Comparison of ENCODE assay signal across 22 cellular contexts in genomic region chr2:41540268-41540963, GRCh38.
DNase-seq lines count a peak whose midpoint lies in the region; ATAC-seq, FAIRE-seq and TF ChIP-seq lines count a peak whose summit lies in the region.
"Had no signal": no experiment of that assay in that cellular context is flagged by ENCODE, and none has a peak within 500 bp of the region (broad histone marks: within the 10 kb centered on the region; RNA-seq: fewer than 3 reads in every experiment).

No MANE protein-coding gene starts in this region.

- POLR2A ChIA-PET in OCI-LY7 (lab: Charles Lee): no interaction called here

- no peak for TF ChIP-seq EP300 in stomach (IDR thresholded peaks at IDR 0.05)

- no peaks in the 10 kb centered on the region for H3K9me2 ChIP-seq in OCI-LY7 (ENCODE audit: insufficient read depth, low read length)

- no TSS peak for BruUV-seq in OCI-LY7 (replicated peaks; lab: Mats Ljungman, UMichigan)

- H2AFZ ChIP-seq in OCI-LY7 (ENCODE audit: low read length): no peak overlapping the region

- WGBS in stomach, 5 donors: 67 to 85% (median 77%) methylated on average over 2 of the region's 2 CpGs

- no peaks in the 10 kb centered on the region for H3K9me3 ChIP-seq in mucosa of rectum (ENCODE audit: control insufficient read depth in 2 of 2, low read length in 2 of 2)
- H3K9me3 ChIP-seq in stomach: peaks cover 0 to 3% (median 0%) of the 10 kb centered on the region in 4 donors
- H3K9me3 ChIP-seq in OCI-LY7 (ENCODE audit: low read length): no peaks in the 10 kb centered on the region

- ATAC-seq in HG02610 (IDR thresholded peaks at IDR 0.05; ENCODE audit: unreplicated experiment): no peak

- H4K20me1 ChIP-seq in OCI-LY7 (ENCODE audit: insufficient read depth, low read length): no peaks in the 10 kb centered on the region

- H3K4me1 ChIP-seq in mucosa of rectum (ENCODE audit: control insufficient read depth in 2 of 2, insufficient read depth in 2 of 2, low read length in 2 of 2) (no peaks in the 10 kb centered on the region), stomach (no peaks in the 10 kb centered on the region), OCI-LY7 (ENCODE audit: insufficient read depth, low read length, poor library complexity, severe bottlenecking) (no peaks in the 10 kb centered on the region)

- intact Hi-C loops in stomach (cut with DNase I; ENCODE audit: low total_unique reads): no loop called here
- intact Hi-C loops in OCI-LY7 (cut with micrococcal nuclease; ENCODE audit: unreplicated experiment): no loop called here

- no peaks in the 10 kb centered on the region for H3K79me2 ChIP-seq in OCI-LY7 (ENCODE audit: insufficient read depth, low read depth, low read length)

- TF ChIP-seq CTCF in stomach (IDR thresholded peaks at IDR 0.05) (no peak), OCI-LY7 (conservative IDR thresholded peaks at IDR 0.05; ENCODE audit: low read length) (no peak)

- H3K36me3 ChIP-seq in mucosa of rectum (ENCODE audit: control insufficient read depth in 2 of 2, insufficient read depth in 2 of 2, low read length in 2 of 2) (no peaks in the 10 kb centered on the region), stomach (no peaks in the 10 kb centered on the region), OCI-LY7 (ENCODE audit: insufficient read depth, low read length) (no peaks in the 10 kb centered on the region)

- H3K9ac ChIP-seq in mucosa of rectum (ENCODE audit: low read depth in 1 of 2, low read length in 2 of 2): no peak overlapping the region

- H3K4me3 ChIP-seq in mucosa of rectum (ENCODE audit: low read length in 2 of 2): no peak overlapping the region
- H3K4me3 ChIP-seq in stomach: no peak overlapping the region
- no peak overlapping the region for H3K4me3 ChIP-seq in OCI-LY7 (ENCODE audit: low read depth, low read length, poor library complexity, severe bottlenecking)

- no peaks in the 10 kb centered on the region for H3K27me3 ChIP-seq in mucosa of rectum (ENCODE audit: control insufficient read depth in 2 of 2, insufficient read depth in 2 of 2, low read length in 2 of 2)
- no peaks in the 10 kb centered on the region for H3K27me3 ChIP-seq in stomach

- CTCF ChIA-PET in OCI-LY7 (lab: Charles Lee; ENCODE audit: unreplicated experiment): no interaction called here

- FAIRE-seq in endometrium (lab: Jason Lieb, UNC) (peak; percentile 37), GM12892 (lab: Jason Lieb, UNC) (no peak)
- FAIRE-seq: A204.1, GM12891, HTR-8/SVneo had no signal

- H3K27ac ChIP-seq in mucosa of rectum (ENCODE audit: low read depth in 2 of 2, low read length in 2 of 2): peak overlapping the region; percentile 12 to 45
- peak overlapping the region in 3 of 5 donors; percentile 0 to 42 (median 41) for H3K27ac ChIP-seq in stomach
- no peak overlapping the region for H3K27ac ChIP-seq in OCI-LY7 (ENCODE audit: low read depth, low read length, poor library complexity, severe bottlenecking)

- H3K4me2 ChIP-seq in OCI-LY7 (ENCODE audit: low read length): no peak overlapping the region

- TF ChIP-seq POLR2A in stomach (IDR thresholded peaks at IDR 0.05) (no peak), GM12892 (IDR thresholded peaks at IDR 0.05; ENCODE audit: low read depth, low read length) (no peak)

- peak; percentile 57 for DNase-seq in DMS153 (lab: John Stamatoyannopoulos, UW)
- DNase-seq in stomach: no peak
- DNase-seq in OCI-LY7 (ENCODE audit: low spot score): no peak
- DNase-seq in GM12892 (ENCODE audit: insufficient read length): no peak
- DNase-seq: H9, HFFc6, KG1, NCI-H1092 treated with DMSO at 0.1 percent for 48 hours, NCI-H1436 treated with DMSO at 0.1 percent for 48 hours, NCI-H2029 treated with DMSO at 0.1 percent for 48 hours, NCI-H2171, NCI-H345, NCI-H524, NCI-H774, Right ventricle myocardium superior, SW 1271 had no signal
